ENCODE assay signal across 8 cellular contexts in genomic region chr1:202852163-202852904, GRCh38. TPM values are rescaled to one million over a fixed set of nuclear protein-coding genes. Genes with fewer than 3 reads are reported as not detected.
DNase-seq lines count a peak whose midpoint lies in the region; ATAC-seq, FAIRE-seq and TF ChIP-seq lines count a peak whose summit lies in the region.

No MANE protein-coding gene starts in this region.

- H3K4me2 ChIP-seq in keratinocyte (ENCODE audit: control insufficient read depth, extremely low read depth, insufficient read depth, low read depth, low read length), result no peak overlapping the region

- peak overlapping the region; percentile 38 for H2AFZ ChIP-seq in ACC112 (ENCODE audit: low read length, unreplicated experiment)
- H2AFZ ChIP-seq in keratinocyte (ENCODE audit: control insufficient read depth, low read length), result peak overlapping the region; percentile 78

- no peaks in the 10 kb centered on the region for H3K9me1 ChIP-seq in keratinocyte (ENCODE audit: control insufficient read depth, extremely low read depth, insufficient read depth, low read length)

- H3K27me3 ChIP-seq in ACC112 (ENCODE audit: insufficient read depth, low read length) (no peaks in the 10 kb centered on the region), GM06990 (replicated peaks; ENCODE audit: control insufficient read depth, insufficient read depth, low read length) (no peaks in the 10 kb centered on the region), keratinocyte (ENCODE audit: control insufficient read depth, extremely low read depth, insufficient read depth, low read length) (no peaks in the 10 kb centered on the region)

- H3K4me1 Mint-ChIP-seq in activated naive CD4-positive, alpha-beta T cell treated with anti-CD3 and anti-CD28 coated beads for 36 hours (ENCODE audit: low read depth), result no peaks in the 10 kb centered on the region

- H3K79me2 ChIP-seq in ACC112 (ENCODE audit: control insufficient read depth, insufficient read depth, low read length, unreplicated experiment) (no peaks in the 10 kb centered on the region), keratinocyte (ENCODE audit: control insufficient read depth, insufficient read depth, low read length) (no peaks in the 10 kb centered on the region)

- no peaks in the 10 kb centered on the region for H3K36me3 Mint-ChIP-seq in activated naive CD4-positive, alpha-beta T cell treated with anti-CD3 and anti-CD28 coated beads for 36 hours (ENCODE audit: low read depth)

- H3K4me1 ChIP-seq in ACC112 (ENCODE audit: control insufficient read depth, insufficient read depth, low read length, unreplicated experiment) (no peaks in the 10 kb centered on the region), keratinocyte (ENCODE audit: control insufficient read depth, extremely low read depth, insufficient read depth, low read length) (no peaks in the 10 kb centered on the region)

- no peaks in the 10 kb centered on the region for H3K9me3 ChIP-seq in keratinocyte (ENCODE audit: control insufficient read depth, low read depth, low read length)

- no peak overlapping the region for H3K27ac Mint-ChIP-seq in activated naive CD4-positive, alpha-beta T cell treated with anti-CD3 and anti-CD28 coated beads for 36 hours

- ATAC-seq in HG02840 (IDR thresholded peaks at IDR 0.05; ENCODE audit: low FRiP score, unreplicated experiment) (no peak), GM19328 (IDR thresholded peaks at IDR 0.05; ENCODE audit: unreplicated experiment) (no peak)

- H3K4me3 ChIP-seq in ACC112 (ENCODE audit: low read depth, low read length) (no peak overlapping the region), GM06990 (replicated peaks; ENCODE audit: low read depth, low read length) (no peak overlapping the region), keratinocyte (ENCODE audit: control insufficient read depth in 2 of 3, extremely low read depth in 1 of 3, insufficient read depth in 2 of 3, low read depth in 1 of 3, low read length in 3 of 3) (no peak overlapping the region)

- H4K20me1 ChIP-seq in keratinocyte (ENCODE audit: control insufficient read depth, extremely low read depth, insufficient read depth, low read length), result no peaks in the 10 kb centered on the region

- dilution Hi-C loops in keratinocyte (cut with MboI; ENCODE audit: extremely low pct_ligation_motif_present, low sequenced_read_pairs), result no loop called here

- CTCF ChIA-PET in activated naive CD4-positive, alpha-beta T cell treated with anti-CD3 and anti-CD28 coated beads for 36 hours (lab: Charles Lee), result interaction anchor here (0.5 to 3.5 kb wide), 9 partner anchors 20 to 170 kb away, joined by 3 to 23 read pairs (median 3); no protein-coding TSS in a partner anchor

- no peak overlapping the region for H3K9ac ChIP-seq in keratinocyte (ENCODE audit: control insufficient read depth, extremely low read depth, insufficient read depth, low read length)

- H3K36me3 ChIP-seq in ACC112 (ENCODE audit: insufficient read depth, low read length), result no peaks in the 10 kb centered on the region
- H3K36me3 ChIP-seq in GM06990 (ENCODE audit: control insufficient read depth, insufficient read depth, low read length), result no peaks in the 10 kb centered on the region
- H3K36me3 ChIP-seq in keratinocyte (ENCODE audit: control insufficient read depth in 2 of 2, extremely low read depth in 1 of 2, insufficient read depth in 2 of 2, low read length in 2 of 2), result no peaks in the 10 kb centered on the region

- H3K27me3 Mint-ChIP-seq in activated naive CD4-positive, alpha-beta T cell treated with anti-CD3 and anti-CD28 coated beads for 36 hours (ENCODE audit: low read depth), result no peaks in the 10 kb centered on the region

- no peak overlapping the region for H3K4me3 Mint-ChIP-seq in activated naive CD4-positive, alpha-beta T cell treated with anti-CD3 and anti-CD28 coated beads for 36 hours

- peak; percentile 76 for FAIRE-seq in keratinocyte (lab: Jason Lieb, UNC)

- intact Hi-C loops in activated naive CD4-positive, alpha-beta T cell treated with anti-CD3 and anti-CD28 coated beads for 36 hours (cut with micrococcal nuclease), result loop anchor here (1.0 to 2.0 kb wide), 2 partner anchors 46 to 102 kb away; no protein-coding TSS in a partner anchor

- H3K9me3 Mint-ChIP-seq in activated naive CD4-positive, alpha-beta T cell treated with anti-CD3 and anti-CD28 coated beads for 36 hours, result no peaks in the 10 kb centered on the region

- peak; percentile 58 for TF ChIP-seq CTCF in GM06990 (IDR thresholded peaks at IDR 0.05; ENCODE audit: insufficient read depth, low read length, poor library complexity, severe bottlenecking)
- peak; percentile 82 to 94 (median 92) for TF ChIP-seq CTCF in keratinocyte (optimal IDR thresholded peaks at IDR 0.05 in 1 of 3, IDR thresholded peaks at IDR 0.05 in 1 of 3, conservative IDR thresholded peaks at IDR 0.05 in 1 of 3; ENCODE audit: extremely low read depth in 1 of 3, insufficient read depth in 2 of 3, low read length in 3 of 3)

- H3K27ac ChIP-seq in ACC112 (ENCODE audit: low read depth, low read length), result no peak overlapping the region
- H3K27ac ChIP-seq in keratinocyte (ENCODE audit: control insufficient read depth, insufficient read depth, low read length), result no peak overlapping the region

- DNase-seq in GM06990 (ENCODE audit: extremely low read depth, insufficient read length) (no peak), NCI-H226 (peak; percentile 64), keratinocyte (ENCODE audit: low read depth, low spot score) (peak; percentile 21), GOT3 (lab: John Stamatoyannopoulos, UW) (no peak)
- DNase-seq in activated naive CD4-positive, alpha-beta T cell treated with anti-CD3 and anti-CD28 coated beads for 36 hours, result peak; percentile 69

RNA-seq across cellular contexts. Expression of gene RABIF, which starts 36.6 kb away (rescaled TPM):
- total RNA-seq in activated naive CD4-positive, alpha-beta T cell treated with anti-CD3 and anti-CD28 coated beads for 36 hours, result 1 to 10 TPM; 5.9 to 6.2 TPM
- 14.8 to 17.4 TPM (median 16.6 TPM) in 3 replicates for polyA plus RNA-seq in keratinocyte
- polyA plus RNA-seq in keratinocyte (2011; ENCODE audit: low read depth), result 2.7 TPM
- polyA plus RNA-seq in keratinocyte (2011; cell fraction: cytosol; rRNA removed), result 12.0 and 20.3 TPM in 2 replicates
- 9.9 and 10.5 TPM in 2 replicates for polyA plus RNA-seq in keratinocyte (2011; cell fraction: nucleus; rRNA removed)
- 8.6 and 13.0 TPM in 2 replicates for polyA plus RNA-seq in keratinocyte (2012; ENCODE audit: low replicate concordance)
- polyA minus RNA-seq in keratinocyte, result 5.1 to 11.5 TPM (median 10.9 TPM) in 3 replicates
- polyA minus RNA-seq in keratinocyte (2011; cell fraction: cytosol; rRNA and poly(A)+ RNA removed), result 6.7 TPM
- polyA minus RNA-seq in keratinocyte (2011; cell fraction: nucleus; rRNA and poly(A)+ RNA removed), result 3.1 and 5.0 TPM in 2 replicates

RNA-seq across cellular contexts. Expression of gene PCAT6, which starts 41.6 kb away (rescaled TPM):
- total RNA-seq in activated naive CD4-positive, alpha-beta T cell treated with anti-CD3 and anti-CD28 coated beads for 36 hours, result under 1 TPM; 0.37 to 0.43 TPM
- 1.6 to 3.5 TPM (median 2.3 TPM) in 3 replicates for polyA plus RNA-seq in keratinocyte
- 1.5 TPM for polyA plus RNA-seq in keratinocyte (2011; ENCODE audit: low read depth)
- polyA plus RNA-seq in keratinocyte (2011; cell fraction: cytosol; rRNA removed), result 3.5 and 7.5 TPM in 2 replicates
- polyA plus RNA-seq in keratinocyte (2011; cell fraction: nucleus; rRNA removed), result 5.3 and 6.0 TPM in 2 replicates
- 5.5 and 15.1 TPM in 2 replicates for polyA plus RNA-seq in keratinocyte (2012; ENCODE audit: low replicate concordance)
- polyA minus RNA-seq in keratinocyte, result 0.62 to 2.3 TPM (median 1.2 TPM) in 3 replicates
- not detected for polyA minus RNA-seq in keratinocyte (2011; cell fraction: cytosol; rRNA and poly(A)+ RNA removed)
- polyA minus RNA-seq in keratinocyte (2011; cell fraction: nucleus; rRNA and poly(A)+ RNA removed), result 0.93 and 1.2 TPM in 2 replicates

RNA-seq across cellular contexts. Expression of gene KDM5B, which starts 44.1 kb away (rescaled TPM):
- total RNA-seq in activated naive CD4-positive, alpha-beta T cell treated with anti-CD3 and anti-CD28 coated beads for 36 hours, result 10 to 100 TPM; 16.8 to 18.2 TPM
- polyA plus RNA-seq in keratinocyte, result 57.6 to 60.1 TPM (median 59.9 TPM) in 3 replicates
- 151 TPM for polyA plus RNA-seq in keratinocyte (2011; ENCODE audit: low read depth)
- 33.8 and 53.8 TPM in 2 replicates for polyA plus RNA-seq in keratinocyte (2011; cell fraction: cytosol; rRNA removed)
- 151 and 176 TPM in 2 replicates for polyA plus RNA-seq in keratinocyte (2011; cell fraction: nucleus; rRNA removed)
- polyA plus RNA-seq in keratinocyte (2012; ENCODE audit: low replicate concordance), result 33.4 and 44.8 TPM in 2 replicates
- 60.2 to 203 TPM (median 145 TPM) in 3 replicates for polyA minus RNA-seq in keratinocyte
- 55.4 TPM for polyA minus RNA-seq in keratinocyte (2011; cell fraction: cytosol; rRNA and poly(A)+ RNA removed)
- polyA minus RNA-seq in keratinocyte (2011; cell fraction: nucleus; rRNA and poly(A)+ RNA removed), result 202 and 305 TPM in 2 replicates

Comparison
In these comparisons a context has a peak if more than half of its experiments do, and no peak if none do; other contexts are left out.
1. DNase-seq: peak in NCI-H226 (single experiment), activated naive CD4-positive, alpha-beta T cell treated with anti-CD3 and anti-CD28 coated beads for 36 hours (single experiment) and keratinocyte (single experiment); none in GM06990 (single experiment) and GOT3 (single experiment).